Comparison of ENCODE assay signal across 1 cellular context in the genomic region with DNA sequence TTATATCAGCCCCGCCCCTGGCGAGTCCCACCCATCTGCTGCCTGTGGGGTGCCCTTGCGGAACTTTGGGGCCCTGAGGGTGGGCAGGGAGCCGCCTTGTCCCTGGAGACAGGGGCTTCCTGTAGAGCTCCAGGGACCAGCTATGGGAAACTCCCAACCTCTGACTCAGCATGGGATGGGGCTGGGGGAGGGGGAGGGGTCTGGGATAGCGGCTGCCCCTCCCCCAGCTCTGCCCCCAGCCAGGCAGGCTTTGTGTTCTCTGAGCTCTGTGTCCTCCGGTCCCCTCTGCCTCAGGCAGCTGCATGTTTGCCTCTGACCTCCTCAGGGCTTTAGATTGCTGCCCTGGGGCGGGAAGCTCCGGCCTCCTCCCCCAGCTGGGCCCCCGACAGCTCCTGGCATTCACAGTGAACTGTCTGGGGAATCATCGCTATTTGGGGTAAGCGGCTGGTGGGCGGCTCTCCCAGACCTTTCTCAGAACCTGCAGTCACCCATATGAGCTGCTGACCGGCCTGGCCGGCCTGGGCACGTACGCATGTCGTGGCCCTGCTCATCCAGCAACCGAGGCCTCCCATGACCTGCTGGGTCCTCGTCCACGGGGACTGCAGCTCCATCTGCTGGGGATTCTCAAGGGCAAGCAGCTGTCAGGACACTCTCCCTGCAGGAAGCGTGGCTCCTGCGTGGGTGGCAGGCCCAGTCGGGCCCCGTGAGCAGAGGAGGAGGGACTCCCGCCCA.
A peak's percentile ranks its signal among the peaks of the same experiment; 100 is the strongest.
TF ChIP-seq lines count a peak whose summit lies in the region.

No MANE protein-coding gene starts in this region.

TF ChIP-seq in HepG2, 621 proteins besides CTCF, POLR2A, EP300 and RAD21 (continued from another document and continues in another):
- TF ChIP-seq ZNF281 (CRISPR knock-in tag; IDR thresholded peaks at IDR 0.05; ENCODE audit: borderline replicate concordance) (peak; percentile 97), CREBL2 (CRISPR knock-in tag; IDR thresholded peaks at IDR 0.05; ENCODE audit: borderline replicate concordance) (no peak; the same call in 1 of the 2 replicates), SAP130 (CRISPR knock-in tag; IDR thresholded peaks at IDR 0.05; ENCODE audit: low read depth) (peak; percentile 68), IRF1 (CRISPR knock-in tag; IDR thresholded peaks at IDR 0.05; ENCODE audit: low read depth) (no peak), ZNF761 (CRISPR knock-in tag; conservative IDR thresholded peaks at IDR 0.05) (peak; percentile 87; the same call in 1 of the 2 replicates), ZNF672 (CRISPR knock-in tag; IDR thresholded peaks at IDR 0.05) (no peak), ZBTB8A (CRISPR knock-in tag; IDR thresholded peaks at IDR 0.05; ENCODE audit: borderline replicate concordance, low read depth) (no peak), SMARCE1 (IDR thresholded peaks at IDR 0.05; ENCODE audit: borderline replicate concordance) (no peak), ZNF780A (CRISPR knock-in tag; IDR thresholded peaks at IDR 0.05) (no peak), NCOR1 (IDR thresholded peaks at IDR 0.05; ENCODE audit: borderline replicate concordance, low read length) (peak; percentile 58; the same call in 1 of the 2 replicates), SIX1 (CRISPR knock-in tag; IDR thresholded peaks at IDR 0.05; ENCODE audit: borderline replicate concordance) (0 out of 2 replicates have a peak, but pooled peaks have one; percentile 31), TCF7 (IDR thresholded peaks at IDR 0.05; ENCODE audit: low read depth) (no peak), MXD4 (CRISPR knock-in tag; IDR thresholded peaks at IDR 0.05) (peak; percentile 15; the same call in 1 of the 2 replicates), ZNF850 (CRISPR knock-in tag; conservative IDR thresholded peaks at IDR 0.05) (0 out of 2 replicates have a peak, but pooled peaks have one; percentile 47), ZNF331 (CRISPR knock-in tag; IDR thresholded peaks at IDR 0.05) (peak; percentile 58; the same call in 1 of the 2 replicates), CCDC6 (CRISPR knock-in tag; IDR thresholded peaks at IDR 0.05) (0 out of 2 replicates have a peak, but pooled peaks have one; percentile 58), ARID2 (CRISPR knock-in tag; IDR thresholded peaks at IDR 0.05; ENCODE audit: borderline replicate concordance) (peak; percentile 65; the same call in 1 of the 2 replicates), SSRP1 (CRISPR knock-in tag; IDR thresholded peaks at IDR 0.05) (no peak), CBX1 (IDR thresholded peaks at IDR 0.05; ENCODE audit: low read depth) (no peak), HOXA9 (CRISPR knock-in tag; IDR thresholded peaks at IDR 0.05; ENCODE audit: borderline replicate concordance) (no peak), ZNF709 (CRISPR knock-in tag; IDR thresholded peaks at IDR 0.05) (peak; percentile 82), ZNF430 (CRISPR knock-in tag; IDR thresholded peaks at IDR 0.05) (peak; percentile 58; the same call in 1 of the 2 replicates), PTBP1 (IDR thresholded peaks at IDR 0.05; ENCODE audit: low read depth, low read length, poor library complexity, severe bottlenecking) (no peak), ASH2L (IDR thresholded peaks at IDR 0.05; ENCODE audit: insufficient read length, low read depth, low read length) (peak; percentile 88), MAFG (CRISPR knock-in tag; IDR thresholded peaks at IDR 0.05) (no peak), HOMEZ (CRISPR knock-in tag; IDR thresholded peaks at IDR 0.05; ENCODE audit: low read depth) (peak; percentile 54; the same call in 1 of the 2 replicates), PHF8 (CRISPR knock-in tag; IDR thresholded peaks at IDR 0.05) (peak; percentile 54), IRX3 (CRISPR knock-in tag; IDR thresholded peaks at IDR 0.05; ENCODE audit: borderline replicate concordance, low read depth) (0 out of 2 replicates have a peak, but pooled peaks have one; percentile 65), TSC22D2 (CRISPR knock-in tag; IDR thresholded peaks at IDR 0.05; ENCODE audit: borderline replicate concordance) (no peak; the same call in 1 of the 2 replicates)
- TF ChIP-seq, protein P1, sequence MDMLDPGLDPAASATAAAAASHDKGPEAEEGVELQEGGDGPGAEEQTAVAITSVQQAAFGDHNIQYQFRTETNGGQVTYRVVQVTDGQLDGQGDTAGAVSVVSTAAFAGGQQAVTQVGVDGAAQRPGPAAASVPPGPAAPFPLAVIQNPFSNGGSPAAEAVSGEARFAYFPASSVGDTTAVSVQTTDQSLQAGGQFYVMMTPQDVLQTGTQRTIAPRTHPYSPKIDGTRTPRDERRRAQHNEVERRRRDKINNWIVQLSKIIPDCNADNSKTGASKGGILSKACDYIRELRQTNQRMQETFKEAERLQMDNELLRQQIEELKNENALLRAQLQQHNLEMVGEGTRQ (IDR thresholded peaks at IDR 0.05; ENCODE audit: low read depth, low read length): no peak
- TF ChIP-seq, protein P1 (CRISPR knock-in tag; IDR thresholded peaks at IDR 0.05; ENCODE audit: borderline replicate concordance): no peak
- TF ChIP-seq, protein P2, sequence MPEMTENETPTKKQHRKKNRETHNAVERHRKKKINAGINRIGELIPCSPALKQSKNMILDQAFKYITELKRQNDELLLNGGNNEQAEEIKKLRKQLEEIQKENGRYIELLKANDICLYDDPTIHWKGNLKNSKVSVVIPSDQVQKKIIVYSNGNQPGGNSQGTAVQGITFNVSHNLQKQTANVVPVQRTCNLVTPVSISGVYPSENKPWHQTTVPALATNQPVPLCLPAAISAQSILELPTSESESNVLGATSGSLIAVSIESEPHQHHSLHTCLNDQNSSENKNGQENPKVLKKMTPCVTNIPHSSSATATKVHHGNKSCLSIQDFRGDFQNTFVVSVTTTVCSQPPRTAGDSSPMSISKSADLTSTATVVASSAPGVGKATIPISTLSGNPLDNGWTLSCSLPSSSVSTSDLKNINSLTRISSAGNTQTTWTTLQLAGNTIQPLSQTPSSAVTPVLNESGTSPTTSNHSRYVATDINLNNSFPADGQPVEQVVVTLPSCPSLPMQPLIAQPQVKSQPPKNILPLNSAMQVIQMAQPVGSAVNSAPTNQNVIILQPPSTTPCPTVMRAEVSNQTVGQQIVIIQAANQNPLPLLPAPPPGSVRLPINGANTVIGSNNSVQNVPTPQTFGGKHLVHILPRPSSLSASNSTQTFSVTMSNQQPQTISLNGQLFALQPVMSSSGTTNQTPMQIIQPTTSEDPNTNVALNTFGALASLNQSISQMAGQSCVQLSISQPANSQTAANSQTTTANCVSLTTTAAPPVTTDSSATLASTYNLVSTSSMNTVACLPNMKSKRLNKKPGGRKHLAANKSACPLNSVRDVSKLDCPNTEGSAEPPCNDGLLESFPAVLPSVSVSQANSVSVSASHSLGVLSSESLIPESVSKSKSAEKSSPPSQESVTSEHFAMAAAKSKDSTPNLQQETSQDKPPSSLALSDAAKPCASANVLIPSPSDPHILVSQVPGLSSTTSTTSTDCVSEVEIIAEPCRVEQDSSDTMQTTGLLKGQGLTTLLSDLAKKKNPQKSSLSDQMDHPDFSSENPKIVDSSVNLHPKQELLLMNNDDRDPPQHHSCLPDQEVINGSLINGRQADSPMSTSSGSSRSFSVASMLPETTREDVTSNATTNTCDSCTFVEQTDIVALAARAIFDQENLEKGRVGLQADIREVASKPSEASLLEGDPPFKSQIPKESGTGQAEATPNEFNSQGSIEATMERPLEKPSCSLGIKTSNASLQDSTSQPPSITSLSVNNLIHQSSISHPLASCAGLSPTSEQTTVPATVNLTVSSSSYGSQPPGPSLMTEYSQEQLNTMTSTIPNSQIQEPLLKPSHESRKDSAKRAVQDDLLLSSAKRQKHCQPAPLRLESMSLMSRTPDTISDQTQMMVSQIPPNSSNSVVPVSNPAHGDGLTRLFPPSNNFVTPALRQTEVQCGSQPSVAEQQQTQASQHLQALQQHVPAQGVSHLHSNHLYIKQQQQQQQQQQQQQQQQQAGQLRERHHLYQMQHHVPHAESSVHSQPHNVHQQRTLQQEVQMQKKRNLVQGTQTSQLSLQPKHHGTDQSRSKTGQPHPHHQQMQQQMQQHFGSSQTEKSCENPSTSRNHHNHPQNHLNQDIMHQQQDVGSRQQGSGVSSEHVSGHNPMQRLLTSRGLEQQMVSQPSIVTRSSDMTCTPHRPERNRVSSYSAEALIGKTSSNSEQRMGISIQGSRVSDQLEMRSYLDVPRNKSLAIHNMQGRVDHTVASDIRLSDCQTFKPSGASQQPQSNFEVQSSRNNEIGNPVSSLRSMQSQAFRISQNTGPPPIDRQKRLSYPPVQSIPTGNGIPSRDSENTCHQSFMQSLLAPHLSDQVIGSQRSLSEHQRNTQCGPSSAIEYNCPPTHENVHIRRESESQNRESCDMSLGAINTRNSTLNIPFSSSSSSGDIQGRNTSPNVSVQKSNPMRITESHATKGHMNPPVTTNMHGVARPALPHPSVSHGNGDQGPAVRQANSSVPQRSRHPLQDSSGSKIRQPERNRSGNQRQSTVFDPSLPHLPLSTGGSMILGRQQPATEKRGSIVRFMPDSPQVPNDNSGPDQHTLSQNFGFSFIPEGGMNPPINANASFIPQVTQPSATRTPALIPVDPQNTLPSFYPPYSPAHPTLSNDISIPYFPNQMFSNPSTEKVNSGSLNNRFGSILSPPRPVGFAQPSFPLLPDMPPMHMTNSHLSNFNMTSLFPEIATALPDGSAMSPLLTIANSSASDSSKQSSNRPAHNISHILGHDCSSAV (CRISPR knock-in tag; IDR thresholded peaks at IDR 0.05; ENCODE audit: borderline replicate concordance): no peak
- TF ChIP-seq, protein P3, sequence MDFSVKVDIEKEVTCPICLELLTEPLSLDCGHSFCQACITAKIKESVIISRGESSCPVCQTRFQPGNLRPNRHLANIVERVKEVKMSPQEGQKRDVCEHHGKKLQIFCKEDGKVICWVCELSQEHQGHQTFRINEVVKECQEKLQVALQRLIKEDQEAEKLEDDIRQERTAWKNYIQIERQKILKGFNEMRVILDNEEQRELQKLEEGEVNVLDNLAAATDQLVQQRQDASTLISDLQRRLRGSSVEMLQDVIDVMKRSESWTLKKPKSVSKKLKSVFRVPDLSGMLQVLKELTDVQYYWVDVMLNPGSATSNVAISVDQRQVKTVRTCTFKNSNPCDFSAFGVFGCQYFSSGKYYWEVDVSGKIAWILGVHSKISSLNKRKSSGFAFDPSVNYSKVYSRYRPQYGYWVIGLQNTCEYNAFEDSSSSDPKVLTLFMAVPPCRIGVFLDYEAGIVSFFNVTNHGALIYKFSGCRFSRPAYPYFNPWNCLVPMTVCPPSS (IDR thresholded peaks at IDR 0.05): no peak
- TF ChIP-seq, protein P4, sequence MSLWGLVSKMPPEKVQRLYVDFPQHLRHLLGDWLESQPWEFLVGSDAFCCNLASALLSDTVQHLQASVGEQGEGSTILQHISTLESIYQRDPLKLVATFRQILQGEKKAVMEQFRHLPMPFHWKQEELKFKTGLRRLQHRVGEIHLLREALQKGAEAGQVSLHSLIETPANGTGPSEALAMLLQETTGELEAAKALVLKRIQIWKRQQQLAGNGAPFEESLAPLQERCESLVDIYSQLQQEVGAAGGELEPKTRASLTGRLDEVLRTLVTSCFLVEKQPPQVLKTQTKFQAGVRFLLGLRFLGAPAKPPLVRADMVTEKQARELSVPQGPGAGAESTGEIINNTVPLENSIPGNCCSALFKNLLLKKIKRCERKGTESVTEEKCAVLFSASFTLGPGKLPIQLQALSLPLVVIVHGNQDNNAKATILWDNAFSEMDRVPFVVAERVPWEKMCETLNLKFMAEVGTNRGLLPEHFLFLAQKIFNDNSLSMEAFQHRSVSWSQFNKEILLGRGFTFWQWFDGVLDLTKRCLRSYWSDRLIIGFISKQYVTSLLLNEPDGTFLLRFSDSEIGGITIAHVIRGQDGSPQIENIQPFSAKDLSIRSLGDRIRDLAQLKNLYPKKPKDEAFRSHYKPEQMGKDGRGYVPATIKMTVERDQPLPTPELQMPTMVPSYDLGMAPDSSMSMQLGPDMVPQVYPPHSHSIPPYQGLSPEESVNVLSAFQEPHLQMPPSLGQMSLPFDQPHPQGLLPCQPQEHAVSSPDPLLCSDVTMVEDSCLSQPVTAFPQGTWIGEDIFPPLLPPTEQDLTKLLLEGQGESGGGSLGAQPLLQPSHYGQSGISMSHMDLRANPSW (CRISPR knock-in tag; IDR thresholded peaks at IDR 0.05; ENCODE audit: borderline replicate concordance): peak; percentile 92
